18 cellular contexts compared by ENCODE assay signal in genomic region chr3:127529346-127530188, GRCh38.
A peak's percentile ranks its signal among the peaks of the same experiment; 100 is the strongest.
DNase-seq lines count a peak whose midpoint lies in the region; ATAC-seq and TF ChIP-seq lines count a peak whose summit lies in the region.
"Had no signal": no experiment of that assay in that cellular context is flagged by ENCODE, and none has a peak within 500 bp of the region (broad histone marks: within the 10 kb centered on the region; RNA-seq: fewer than 3 reads in every experiment).

No MANE protein-coding gene starts in this region.

- ATAC-seq in heart left ventricle (no peak), GM19455 (IDR thresholded peaks at IDR 0.05; ENCODE audit: unreplicated experiment) (no peak), HG03432 (IDR thresholded peaks at IDR 0.05; ENCODE audit: unreplicated experiment) (no peak)
- ATAC-seq in activated CD4-positive, CD25-positive, alpha-beta regulatory T cell treated with anti-CD3 and anti-CD28 coated beads, Interleukin-2, amount 50 U/mL, for 24 hours = no peak
- ATAC-seq: PC-3 had no signal

- TF ChIP-seq POLR2A in heart left ventricle (IDR thresholded peaks at IDR 0.05) = no peak

- H3K27me3 ChIP-seq in right atrium auricular region = no peaks in the 10 kb centered on the region
- H3K27me3 ChIP-seq in heart left ventricle = peaks cover 0 to 17% (median 4%) of the 10 kb centered on the region in 9 donors

- H3K4me1 ChIP-seq in right atrium auricular region (no peaks in the 10 kb centered on the region), heart left ventricle (peaks cover 0 to 6% (median 0%) of the 10 kb centered on the region in 12 donors)
- H3K4me1 ChIP-seq: SJCRH30 had no signal

- TF ChIP-seq CTCF in right atrium auricular region (IDR thresholded peaks at IDR 0.05) (no peak), heart left ventricle (IDR thresholded peaks at IDR 0.05) (no peak)

- intact Hi-C loops in heart left ventricle (cut with DNase I) = no loop called here

- H3K27ac ChIP-seq in right atrium auricular region = no peak overlapping the region
- H3K27ac ChIP-seq in heart left ventricle = no peak overlapping the region
- H3K27ac ChIP-seq: C4-2B, KMS-11, RWPE1, SJCRH30 had no signal

- H3K4me3 ChIP-seq in right atrium auricular region (no peak overlapping the region), heart left ventricle (no peak overlapping the region)
- H3K4me3 ChIP-seq: SJCRH30 had no signal

- H3K36me3 ChIP-seq in right atrium auricular region = no peaks in the 10 kb centered on the region
- no peaks in the 10 kb centered on the region for H3K36me3 ChIP-seq in heart left ventricle
- H3K36me3 ChIP-seq: SJCRH30 had no signal

- WGBS in heart left ventricle, 4 donors = 63 to 75% (median 71%) methylated on average over 9 of the region's 9 CpGs

- DNase-seq in right atrium auricular region (ENCODE audit: low spot score) = peak; percentile 44
- DNase-seq in heart left ventricle = no peak
- peak; percentile 8 for DNase-seq in NOMO-1 treated with dmso at 0.1 percent for 144 hours (lab: John Stamatoyannopoulos, UW; ENCODE audit: unreplicated experiment)
- DNase-seq in islet precursor cell = peak; percentile 7
- no peak for DNase-seq in germinal center (ENCODE audit: low spot score)
- DNase-seq: DMS79, NCI-H1092 treated with DMSO at 0.1 percent for 48 hours, NCI-H146, NCI-H2081 treated with DMSO at 0.1 percent for 48 hours, NCI-H748 treated with DMSO at 0.1 percent for 48 hours, PC-3, SJCRH30 had no signal

- H3K9me3 ChIP-seq in right atrium auricular region = peaks cover 0 to 4% of the 10 kb centered on the region in 2 donors
- H3K9me3 ChIP-seq in heart left ventricle = peaks cover 0 to 4% (median 0%) of the 10 kb centered on the region in 12 donors
- H3K9me3 ChIP-seq: SJCRH30 had no signal

Comparison
In these comparisons a context has a peak if more than half of its experiments do, and no peak if none do; other contexts are left out.
1. DNase-seq: peak in right atrium auricular region (single experiment), NOMO-1 treated with dmso at 0.1 percent for 144 hours (single experiment) and islet precursor cell (single experiment); none in heart left ventricle (0 of 5) and germinal center (single experiment).